ENCODE assay signal across 8 cellular contexts in genomic region chr3:48609088-48610005, GRCh38. TPM values are rescaled to one million over a fixed set of nuclear protein-coding genes. Genes with fewer than 3 reads are reported as not detected.
DNase-seq lines count a peak whose midpoint lies in the region; ATAC-seq lines count a peak whose summit lies in the region.

Gene UQCRC1 (minus strand): TSS chr3:48609646. CDS start chr3:48609620, 26 bp downstream.

- H3K27me3 ChIP-seq in Karpas-422 (ENCODE audit: low read length) = no peaks in the 10 kb centered on the region
- H3K27me3 ChIP-seq in naive thymus-derived CD4-positive, alpha-beta T cell (ENCODE audit: control insufficient read depth in 2 of 2, insufficient read depth in 2 of 2, low read length in 2 of 2) = no peaks in the 10 kb centered on the region

- peaks cover 15% of the 10 kb centered on the region for H3K4me1 ChIP-seq in Karpas-422 (ENCODE audit: low read length)
- peaks cover 10 to 12% of the 10 kb centered on the region in 2 donors for H3K4me1 ChIP-seq in naive thymus-derived CD4-positive, alpha-beta T cell (ENCODE audit: control insufficient read depth in 2 of 2, insufficient read depth in 2 of 2, low read length in 2 of 2)

- no peaks in the 10 kb centered on the region for H3K9me2 ChIP-seq in Karpas-422 (replicated peaks; ENCODE audit: insufficient read depth, low read length)

- peak within 1 kb of the TSS; percentile 91 to 99 (median 97) for H3K27ac Mint-ChIP-seq in naive thymus-derived CD4-positive, alpha-beta T cell
- H3K27ac Mint-ChIP-seq in stimulated activated naive B cell treated with anti-CD40 and anti-IgM and Interleukin-4, amounts not matched to agents 10 μg/mL and 1 μg/mL and 100 μg/mL, for 72 hours = peak within 1 kb of the TSS; percentile 99

- peak within 1 kb of the TSS; percentile 93 for H2AFZ ChIP-seq in Karpas-422 (ENCODE audit: low read length)

- H3K9me3 Mint-ChIP-seq in naive thymus-derived CD4-positive, alpha-beta T cell = peaks cover 0 to 2% (median 0%) of the 10 kb centered on the region in 11 donors
- H3K9me3 Mint-ChIP-seq in stimulated activated naive B cell treated with anti-CD40 and anti-IgM and Interleukin-4, amounts not matched to agents 10 μg/mL and 1 μg/mL and 100 μg/mL, for 72 hours = no peaks in the 10 kb centered on the region

- ATAC-seq in GM21825 (IDR thresholded peaks at IDR 0.05; ENCODE audit: unreplicated experiment) = peak; percentile 94
- ATAC-seq in naive thymus-derived CD4-positive, alpha-beta T cell = peak; percentile 99
- ATAC-seq in stimulated activated naive B cell treated with anti-CD40 and anti-IgM and Interleukin-4, amounts not matched to agents 10 μg/mL and 1 μg/mL and 100 μg/mL, for 72 hours (replicated peaks) = peak; percentile 97 to 98

- peak within 1 kb of the TSS; percentile 77 for H3K4me2 ChIP-seq in Karpas-422 (ENCODE audit: low read depth, low read length, poor library complexity, severe bottlenecking)

- no peaks in the 10 kb centered on the region for H3K9me3 ChIP-seq in Karpas-422 (ENCODE audit: low read length)
- H3K9me3 ChIP-seq in naive thymus-derived CD4-positive, alpha-beta T cell (ENCODE audit: control insufficient read depth in 2 of 3, low read length in 3 of 3) = no peaks in the 10 kb centered on the region

- peak; percentile 93 for DNase-seq in EH (ENCODE audit: low read depth)
- DNase-seq in Karpas-422 = peak; percentile 96
- DNase-seq in RPMI7951 (ENCODE audit: low read depth) = peak; percentile 90
- DNase-seq in activated T-helper 1 cell treated with anti-CD3 and anti-CD28 coated beads, Interleukin-2, amount 50 U/mL, for 16 hours (ENCODE audit: low read depth in 1 of 2, low spot score in 1 of 2) = peak; percentile 76 to 88
- DNase-seq in fibroblast of gingiva (ENCODE audit: low read depth) = peak; percentile 89
- DNase-seq in naive thymus-derived CD4-positive, alpha-beta T cell = peak; percentile 85 to 94 (median 93)
- DNase-seq in stimulated activated naive B cell treated with anti-CD40 and anti-IgM and Interleukin-4, amounts not matched to agents 10 μg/mL and 1 μg/mL and 100 μg/mL, for 72 hours = peak; percentile 92

- H3K4me3 Mint-ChIP-seq in naive thymus-derived CD4-positive, alpha-beta T cell = peak within 1 kb of the TSS; percentile 86 to 100 (median 98)
- peak within 1 kb of the TSS; percentile 100 for H3K4me3 Mint-ChIP-seq in stimulated activated naive B cell treated with anti-CD40 and anti-IgM and Interleukin-4, amounts not matched to agents 10 μg/mL and 1 μg/mL and 100 μg/mL, for 72 hours

- intact Hi-C loops in naive thymus-derived CD4-positive, alpha-beta T cell (cut with micrococcal nuclease) = loop anchor here (1.0 to 5.0 kb wide), 15 partner anchors 26 to 1229 kb away; partner anchors contain the start of genes NCKIPSD (in 2 of the 2), SLC26A6 (in 2 of the 2), CDC25A (in 1 of the 2) and PFKFB4 (in 1 of the 2)

- H3K79me2 ChIP-seq in Karpas-422 (ENCODE audit: low read length) = peaks cover 23% of the 10 kb centered on the region

- POLR2A ChIA-PET in naive thymus-derived CD4-positive, alpha-beta T cell (lab: Charles Lee) = interaction anchor here (0.7 to 1.6 kb wide), 4 partner anchors 13 to 384 kb away, joined by 3 to 8 read pairs (median 4); partner anchors contain the start of genes PFKFB4 and SLC26A6

- peaks cover 14% of the 10 kb centered on the region; the same call in 1 of the 2 replicates for H3K36me3 ChIP-seq in Karpas-422 (ENCODE audit: insufficient read depth, low read length)
- H3K36me3 ChIP-seq in naive thymus-derived CD4-positive, alpha-beta T cell (ENCODE audit: control insufficient read depth in 2 of 3, insufficient read depth in 3 of 3, low read length in 3 of 3) = peaks cover 0 to 23% (median 17%) of the 10 kb centered on the region in 3 experiments

- peaks cover 4 to 13% (median 7%) of the 10 kb centered on the region in 5 donors for H3K36me3 Mint-ChIP-seq in naive thymus-derived CD4-positive, alpha-beta T cell
- peaks cover 13 to 27% of the 10 kb centered on the region in 2 donors for H3K36me3 Mint-ChIP-seq in stimulated activated naive B cell treated with anti-CD40 and anti-IgM and Interleukin-4, amounts not matched to agents 10 μg/mL and 1 μg/mL and 100 μg/mL, for 72 hours

- no peaks in the 10 kb centered on the region for H4K20me1 ChIP-seq in Karpas-422 (ENCODE audit: insufficient read depth, low read depth, low read length)

- peak within 1 kb of the TSS; percentile 53; the same call in 1 of the 2 replicates for H3K27ac ChIP-seq in Karpas-422 (ENCODE audit: low read length)
- peak within 1 kb of the TSS; percentile 84 for H3K27ac ChIP-seq in naive thymus-derived CD4-positive, alpha-beta T cell (ENCODE audit: low read depth, low read length)

- peaks cover 12 to 31% (median 19%) of the 10 kb centered on the region in 7 donors for H3K4me1 Mint-ChIP-seq in naive thymus-derived CD4-positive, alpha-beta T cell
- peaks cover 20 to 28% of the 10 kb centered on the region in 2 donors for H3K4me1 Mint-ChIP-seq in stimulated activated naive B cell treated with anti-CD40 and anti-IgM and Interleukin-4, amounts not matched to agents 10 μg/mL and 1 μg/mL and 100 μg/mL, for 72 hours

- H3K9ac ChIP-seq in Karpas-422 (ENCODE audit: low read length) = peak within 1 kb of the TSS; percentile 92

- H3K4me3 ChIP-seq in Karpas-422 (ENCODE audit: low read length) = peak within 1 kb of the TSS; percentile 72
- H3K4me3 ChIP-seq in naive thymus-derived CD4-positive, alpha-beta T cell (ENCODE audit: low read length) = peak within 1 kb of the TSS; percentile 96

- CTCF ChIA-PET in naive thymus-derived CD4-positive, alpha-beta T cell (lab: Charles Lee) = interaction anchor here (0.6 to 1.0 kb wide), 4 partner anchors 53 to 209 kb away, joined by 3 to 4 read pairs (median 4); no protein-coding TSS in a partner anchor

- H3K27me3 Mint-ChIP-seq in naive thymus-derived CD4-positive, alpha-beta T cell = no peaks in the 10 kb centered on the region
- H3K27me3 Mint-ChIP-seq in stimulated activated naive B cell treated with anti-CD40 and anti-IgM and Interleukin-4, amounts not matched to agents 10 μg/mL and 1 μg/mL and 100 μg/mL, for 72 hours = peaks cover 0 to 4% of the 10 kb centered on the region in 2 donors

RNA-seq across cellular contexts. Expression of gene UQCRC1, which starts in this region (rescaled TPM):
- 80.3 and 165 TPM in 2 replicates for total RNA-seq in Karpas-422 (2014; rRNA removed; shearing (Covaris generic); ENCODE audit: low replicate concordance)
- total RNA-seq in RPMI7951 (2014; rRNA removed; shearing (Covaris generic)) = 393 and 540 TPM in 2 replicates
- total RNA-seq in naive thymus-derived CD4-positive, alpha-beta T cell = 100 to 1,000 TPM in 2 of 5 experiments, 10 to 100 TPM in 3; 77.3 to 156 (median 91.7) TPM
- 100 to 1,000 TPM; 151 to 164 TPM for polyA plus RNA-seq in naive thymus-derived CD4-positive, alpha-beta T cell

Comparison
In these comparisons a context has a peak if more than half of its experiments do, and no peak if none do; other contexts are left out.
1. Peak in every context shown above with its lines: DNase-seq, ATAC-seq, H3K4me3 ChIP-seq and H3K27ac ChIP-seq.